In the genomic region with DNA sequence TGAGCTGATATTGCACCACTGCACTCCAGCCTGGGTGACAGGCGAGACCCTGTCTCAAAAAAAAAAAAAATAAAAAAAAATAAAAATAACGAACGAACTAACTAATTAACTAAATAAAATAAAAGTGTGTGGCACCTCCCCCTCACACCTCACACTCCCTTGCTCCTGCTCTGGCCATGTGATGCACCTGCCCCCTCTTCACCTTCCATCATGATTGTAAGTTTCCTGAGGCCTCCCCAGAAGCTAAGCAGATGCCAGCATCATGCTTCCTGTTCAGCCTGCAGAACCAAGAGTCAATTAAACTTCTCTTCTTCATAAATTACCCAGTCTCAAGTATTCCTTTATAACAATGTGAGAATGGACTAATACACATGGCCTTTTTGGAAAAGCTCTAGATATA, we compare ENCODE assay signal across 7 cellular contexts.
"Had no signal": no experiment of that assay in that cellular context is flagged by ENCODE, and none has a peak within 500 bp of the region (broad histone marks: within the 10 kb centered on the region; RNA-seq: fewer than 3 reads in every experiment).

No MANE protein-coding gene starts in this region.

- FAIRE-seq: HepG2, HTR-8/SVneo had no signal

- H3K27ac Mint-ChIP-seq: IgD-negative memory B cell had no signal

- H3K4me3 Mint-ChIP-seq: IgD-negative memory B cell had no signal

- DNase-seq: IMR-90, KBM-7, KG1 had no signal

- H3K4me1 Mint-ChIP-seq: IgD-negative memory B cell had no signal

- H3K27me3 Mint-ChIP-seq: IgD-negative memory B cell had no signal

- H3K27ac ChIP-seq: HL-60 had no signal

- ATAC-seq: HepG2 had no signal
